7 cellular contexts compared by ENCODE assay signal in the genomic region with DNA sequence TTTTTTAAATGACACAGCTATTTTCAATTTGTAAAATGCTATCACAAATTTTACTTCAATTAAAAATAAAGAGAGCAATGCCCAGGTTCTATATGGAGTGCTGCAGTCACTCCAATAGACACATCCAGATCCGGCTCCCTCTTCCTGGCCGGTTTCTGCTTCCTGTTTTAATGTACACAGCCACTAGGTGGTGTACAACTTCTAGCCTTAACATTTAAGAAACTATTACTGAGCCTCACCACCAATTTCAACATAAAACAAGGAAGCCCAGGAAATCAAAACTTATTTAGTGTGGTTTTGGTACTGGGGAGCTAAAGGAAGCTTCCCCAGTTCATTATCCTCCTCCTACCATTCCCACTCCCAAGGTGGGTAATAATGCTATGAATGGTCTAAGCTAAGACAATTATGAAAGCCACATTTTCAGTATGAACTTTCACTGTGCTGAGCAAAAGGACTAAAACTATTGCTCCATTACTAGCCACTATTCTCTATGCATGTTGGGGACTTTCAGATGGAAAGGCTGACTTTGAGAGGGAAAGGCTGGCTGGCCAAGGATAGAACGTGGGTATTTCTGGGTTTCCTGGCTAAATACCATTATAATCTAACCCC. TPM values are rescaled to one million over a fixed set of nuclear protein-coding genes. Genes with fewer than 3 reads are reported as not detected.
A peak's percentile ranks its signal among the peaks of the same experiment; 100 is the strongest.
DNase-seq lines count a peak whose midpoint lies in the region; ATAC-seq and TF ChIP-seq lines count a peak whose summit lies in the region.

No MANE protein-coding gene starts in this region.

- H3K4me1 ChIP-seq in heart right ventricle (peaks cover 0 to 26% (median 11%) of the 10 kb centered on the region in 9 donors), psoas muscle (no peaks in the 10 kb centered on the region)

- TF ChIP-seq CTCF in GM06990 (IDR thresholded peaks at IDR 0.05; ENCODE audit: insufficient read depth, low read length, poor library complexity, severe bottlenecking) (peak; percentile 70), heart right ventricle (IDR thresholded peaks at IDR 0.05) (peak; percentile 63 to 87 (median 80)), psoas muscle (IDR thresholded peaks at IDR 0.05) (peak; percentile 83)

- no peaks in the 10 kb centered on the region for H3K27me3 ChIP-seq in GM06990 (replicated peaks; ENCODE audit: control insufficient read depth, insufficient read depth, low read length)
- H3K27me3 ChIP-seq in MG63, result no peaks in the 10 kb centered on the region
- H3K27me3 ChIP-seq in heart right ventricle, result peaks cover 0 to 4% (median 0%) of the 10 kb centered on the region in 7 donors
- H3K27me3 ChIP-seq in psoas muscle (ENCODE audit: insufficient read depth in 3 of 3, low read length in 2 of 3), result no peaks in the 10 kb centered on the region

- 24 to 29% methylated on average over 3 of the region's 3 CpGs for WGBS in heart right ventricle, 2 donors
- WGBS in psoas muscle, 3 donors, result 24 to 31% (median 25%) methylated on average over 3 of the region's 3 CpGs

- H3K4me3 ChIP-seq in GM06990 (replicated peaks; ENCODE audit: low read depth, low read length), result no peak overlapping the region
- H3K4me3 ChIP-seq in MG63, result no peak overlapping the region
- no peak overlapping the region for H3K4me3 ChIP-seq in heart right ventricle
- H3K4me3 ChIP-seq in psoas muscle, result no peak overlapping the region

- H3K36me3 ChIP-seq in GM06990 (ENCODE audit: control insufficient read depth, insufficient read depth, low read length) (peaks cover 11% of the 10 kb centered on the region), MG63 (peaks cover 76% of the 10 kb centered on the region), heart right ventricle (peaks cover 3 to 89% (median 38%) of the 10 kb centered on the region in 9 donors), psoas muscle (ENCODE audit: insufficient read depth in 1 of 2, low read depth in 1 of 2) (peaks cover 20 to 95% of the 10 kb centered on the region in 2 donors)

- peak overlapping the region in 7 of 10 donors; percentile 4 to 70 (median 37) for H3K27ac ChIP-seq in heart right ventricle
- H3K27ac ChIP-seq in psoas muscle, result peak overlapping the region; percentile 42

- intact Hi-C loops in heart right ventricle (cut with DNase I) (loop anchor here (1.0 to 10.0 kb wide), 11 partner anchors 47 to 225 kb away; no protein-coding TSS in a partner anchor), psoas muscle (cut with DNase I) (loop anchor here (1.0 to 5.0 kb wide), 4 partner anchors 88 to 210 kb away; no protein-coding TSS in a partner anchor)

- no peaks in the 10 kb centered on the region for H3K9me3 ChIP-seq in MG63
- peaks cover 0 to 7% (median 0%) of the 10 kb centered on the region in 11 donors for H3K9me3 ChIP-seq in heart right ventricle
- H3K9me3 ChIP-seq in psoas muscle, result no peaks in the 10 kb centered on the region

- DNase-seq in GM06990 (ENCODE audit: extremely low read depth, insufficient read length) (no peak), MG63 (peak; percentile 33), RPMI8226 (peak; percentile 74), amniotic stem cell (lab: John Stamatoyannopoulos, UW) (peak; percentile 48), heart right ventricle (peak in 1 of 2 donors; percentile 70), psoas muscle (no peak)

- ATAC-seq in heart right ventricle (peak; percentile 85 to 91 (median 90)), psoas muscle (peak; percentile 84 to 91 (median 88)), HG03520 (IDR thresholded peaks at IDR 0.05; ENCODE audit: unreplicated experiment) (no peak)

RNA-seq across cellular contexts. Expression of a gene that starts 25.5 kb away (rescaled TPM):
- total RNA-seq in MG63 (2014; rRNA removed; shearing (Covaris generic); ENCODE audit: low replicate concordance), result 0.35 and 3.0 TPM in 2 replicates
- 1 to 10 TPM in 9 of 10 donors, under 1 TPM in 1; 0.95 to 5.3 (median 2.5) TPM for total RNA-seq in heart right ventricle
- polyA plus RNA-seq in heart right ventricle, result 1 to 10 TPM; 1.9 to 5.3 TPM
- total RNA-seq in psoas muscle, result 1 to 10 TPM; 1.0 to 3.0 (median 1.8) TPM
- 1 to 10 TPM in 1 of 3 donors, under 1 TPM in 2; 0.78 to 1.7 (median 0.80) TPM for polyA plus RNA-seq in psoas muscle

RNA-seq across cellular contexts. Expression of a gene that starts 34.5 kb away (rescaled TPM):
- 35.9 and 42.3 TPM in 2 replicates for total RNA-seq in MG63 (2014; rRNA removed; shearing (Covaris generic); ENCODE audit: low replicate concordance)
- total RNA-seq in heart right ventricle, result 10 to 100 TPM; 19.8 to 31.9 (median 26.2) TPM
- polyA plus RNA-seq in heart right ventricle, result 10 to 100 TPM; 12.6 to 20.3 TPM
- total RNA-seq in psoas muscle, result 10 to 100 TPM; 13.0 to 26.9 (median 21.9) TPM
- polyA plus RNA-seq in psoas muscle, result 10 to 100 TPM; 13.9 to 28.9 (median 16.7) TPM

RNA-seq across cellular contexts. Expression of a gene that starts 44.5 kb away (rescaled TPM):
- 0.16 TPM in 1 of 2 replicates, not detected in the other for total RNA-seq in MG63 (2014; rRNA removed; shearing (Covaris generic); ENCODE audit: low replicate concordance)
- under 1 TPM; 0.14 to 0.68 (median 0.31) TPM for total RNA-seq in heart right ventricle
- polyA plus RNA-seq in heart right ventricle, result under 1 TPM; 0.44 to 0.48 TPM
- under 1 TPM; 0.13 to 0.48 (median 0.25) TPM for total RNA-seq in psoas muscle
- polyA plus RNA-seq in psoas muscle, result under 1 TPM; 0.14 to 0.19 (median 0.14) TPM

RNA-seq across cellular contexts. Expression of a gene that starts 48.4 kb away (rescaled TPM):
- total RNA-seq in MG63 (2014; rRNA removed; shearing (Covaris generic); ENCODE audit: low replicate concordance), result 6.5 and 9.0 TPM in 2 replicates
- total RNA-seq in heart right ventricle (10 to 100 TPM; 22.7 to 34.4 (median 28.9) TPM), psoas muscle (10 to 100 TPM; 47.4 to 62.0 (median 59.4) TPM)
- polyA plus RNA-seq in heart right ventricle (1 to 10 TPM; 3.1 to 7.7 TPM), psoas muscle (10 to 100 TPM in 1 of 3 donors, 1 to 10 TPM in 2; 6.8 to 29.6 (median 9.8) TPM)

Comparison
In these comparisons a context has a peak if more than half of its experiments do, and no peak if none do; other contexts are left out.
1. DNase-seq: peak in MG63 (single experiment), RPMI8226 (single experiment) and amniotic stem cell (single experiment); none in GM06990 (single experiment) and psoas muscle (0 of 2).
2. Peak in every context shown above with its lines, with median percentiles within 50 percentile points of each other: CTCF ChIP-seq.